36 cellular contexts compared by ENCODE assay signal in the genomic region with DNA sequence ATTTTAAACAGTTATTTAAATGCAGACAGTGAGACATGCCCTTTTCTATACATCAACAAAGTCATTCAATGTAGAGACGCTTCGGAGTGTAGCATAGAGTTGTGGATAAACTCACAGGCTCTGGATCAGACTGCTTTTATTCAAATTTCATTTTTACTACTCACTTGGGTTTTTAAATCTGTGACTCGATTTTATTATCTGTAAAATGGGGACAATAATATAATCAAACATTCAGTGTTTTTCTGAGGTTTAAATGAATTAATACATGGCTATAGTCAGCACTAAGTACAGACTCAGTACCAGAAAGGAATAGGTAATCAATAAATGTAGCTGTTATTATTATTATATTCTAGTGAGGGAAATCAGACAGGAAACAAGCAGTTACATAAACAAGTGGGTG. TPM values are rescaled to one million over a fixed set of nuclear protein-coding genes. Genes with fewer than 3 reads are reported as not detected.
"Had no signal": no experiment of that assay in that cellular context is flagged by ENCODE, and none has a peak within 500 bp of the region (broad histone marks: within the 10 kb centered on the region; RNA-seq: fewer than 3 reads in every experiment).

No MANE protein-coding gene starts in this region.

- H3K4me3 ChIP-seq: adrenal gland, ascending aorta, body of pancreas, breast epithelium, cardiac muscle cell had no signal

- ATAC-seq: activated naive CD4-positive, alpha-beta T cell treated with anti-CD3 and anti-CD28 coated beads, Interleukin-2, amount 50 U/mL, for 72 hours; activated naive CD8-positive, alpha-beta T cell treated with anti-CD3 and anti-CD28 coated beads, Interleukin-2, amount 50 U/mL, for 24 hours; activated T-cell treated with anti-CD3 and anti-CD28 coated beads, Interleukin-2, amount 50 U/mL, for 4 hours; activated T-cell treated with anti-CD3 and anti-CD28 coated beads, Interleukin-2, amount 50 U/mL, for 72 hours; activated T-helper 17 cell treated with anti-CD3 and anti-CD28 coated beads, Interleukin-2, amount 50 U/mL, for 72 hours; body of pancreas had no signal

- DNase-seq: activated effector memory CD4-positive, alpha-beta T cell treated with anti-CD3 and anti-CD28 coated beads, Interleukin-2, amount 50 U/mL, for 16 hours; activated effector memory CD4-positive, alpha-beta T cell treated with Interleukin-2 at 50 U/mL for 16 hours; activated gamma-delta T cell; activated gamma-delta T cell treated with Interleukin-2 at 50 U/mL for 16 hours; activated naive CD4-positive, alpha-beta T cell; activated naive CD4-positive, alpha-beta T cell treated with anti-CD3 and anti-CD28 coated beads for 36 hours; activated naive CD4-positive, alpha-beta T cell treated with anti-CD3 and anti-CD28 coated beads, Interleukin-2, amount 10 ng/mL, durations not matched to agents 7 days and 5 days; activated naive CD4-positive, alpha-beta T cell treated with anti-CD3 and anti-CD28 coated beads, Interleukin-2, amount 50 U/mL, for 16 hours; activated naive CD4-positive, alpha-beta T cell treated with Interleukin-2 at 50 U/mL for 16 hours; activated naive CD8-positive, alpha-beta T cell treated with anti-CD3 and anti-CD28 coated beads for 36 hours; activated naive CD8-positive, alpha-beta T cell treated with anti-CD3 and anti-CD28 coated beads, Interleukin-2, amount 10 ng/mL, durations not matched to agents 7 days and 5 days; activated naive CD8-positive, alpha-beta T cell treated with anti-CD3 and anti-CD28 coated beads, Interleukin-2, amount 50 U/mL, for 24 hours; activated T-cell treated with anti-CD3 and anti-CD28 coated beads, Interleukin-2, amount 50 U/mL, for 1 hour; activated T-cell treated with anti-CD3 and anti-CD28 coated beads, Interleukin-2, amount 50 U/mL, for 24 hours; activated T-cell treated with anti-CD3 and anti-CD28 coated beads, Interleukin-2, amount 50 U/mL, for 4 hours; activated T-cell treated with anti-CD3 and anti-CD28 coated beads, Interleukin-2, amount 50 U/mL, for 48 hours; activated T-cell treated with anti-CD3 and anti-CD28 coated beads, Interleukin-2, amount 50 U/mL, for 72 hours; adrenal gland; amniotic stem cell; amygdala; anterior cingulate cortex; aorta; body of pancreas; brain microvascular endothelial cell; caudate nucleus; central memory CD4-positive, alpha-beta T cell; cerebellar nuclear complex had no signal

- H3K27ac ChIP-seq: adrenal gland, ascending aorta, body of pancreas, brain microvascular endothelial cell, breast epithelium, cardiac muscle cell had no signal

- FAIRE-seq: astrocyte, bronchial epithelial cell had no signal

- H3K36me3 ChIP-seq: adrenal gland, ascending aorta, brain microvascular endothelial cell, breast epithelium, cardiac muscle cell had no signal

- H3K9me3 ChIP-seq: adrenal gland, ascending aorta, body of pancreas, breast epithelium had no signal

- H3K27me3 ChIP-seq: adrenal gland, ascending aorta, body of pancreas, brain microvascular endothelial cell, breast epithelium, cardiac muscle cell had no signal

- H3K4me1 ChIP-seq: adrenal gland, ascending aorta, body of pancreas, breast epithelium had no signal

RNA-seq across cellular contexts. Expression of a gene that starts 43.4 kb away (rescaled TPM):
- total RNA-seq: activated naive CD4-positive, alpha-beta T cell treated with anti-CD3 and anti-CD28 coated beads for 36 hours; activated naive CD8-positive, alpha-beta T cell treated with anti-CD3 and anti-CD28 coated beads for 36 hours; activated naive CD8-positive, alpha-beta T cell treated with anti-CD3 and anti-CD28 coated beads, Interleukin-2, amount 10 ng/mL, durations not matched to agents 7 days and 5 days; activated T-cell treated with anti-CD3 and anti-CD28 coated beads, Interleukin-2, amount 50 U/mL, for 4 hours; activated T-cell treated with anti-CD3 and anti-CD28 coated beads, Interleukin-2, amount 50 U/mL, for 72 hours; activated T-helper 1 cell treated with anti-CD3 and anti-CD28 coated beads, Interleukin-12 subunit alpha, Interleukin-12 subunit beta, Interleukin-2, Interleukin-4 antibody, amounts not matched to agents 30 ng/mL and 10 ng/mL and 1 ng/mL, durations not matched to agents 14 hours and 24 hours and 36 hours; activated T-helper 2 cell treated with anti-CD3 and anti-CD28 coated beads, Interferon-gamma antibody, Interleukin-2, Interleukin-4, amounts not matched to agents 10 μg/mL and 5 μg/mL and 100 μg/mL, durations not matched to agents 14 hours and 24 hours and 36 hours had no signal
